Comparison of ENCODE assay signal across 2 cellular contexts in genomic region chr6:67412035-67412434, GRCh38.
TF ChIP-seq lines count a peak whose summit lies in the region.

No MANE protein-coding gene starts in this region.

TF ChIP-seq in HepG2, 621 proteins besides CTCF, POLR2A, EP300 and RAD21:
- no peak for TF ChIP-seq USF2 (IDR thresholded peaks at IDR 0.05; ENCODE audit: low read depth, low read length)
- TF ChIP-seq USF2 (CRISPR knock-in tag; IDR thresholded peaks at IDR 0.05; ENCODE audit: borderline replicate concordance) = no peak
- TF ChIP-seq ARID2 (CRISPR knock-in tag; IDR thresholded peaks at IDR 0.05; ENCODE audit: borderline replicate concordance) = no peak
- no peak for TF ChIP-seq RXRB (CRISPR knock-in tag; IDR thresholded peaks at IDR 0.05; ENCODE audit: borderline replicate concordance)
- no peak for TF ChIP-seq ZNF713 (CRISPR knock-in tag; IDR thresholded peaks at IDR 0.05)
- TF ChIP-seq NFE2 (CRISPR knock-in tag; IDR thresholded peaks at IDR 0.05) = no peak
- TF ChIP-seq KAT2B (IDR thresholded peaks at IDR 0.05; ENCODE audit: borderline replicate concordance, low read depth, low read length) = no peak
- TF ChIP-seq MEIS1 (CRISPR knock-in tag; IDR thresholded peaks at IDR 0.05; ENCODE audit: borderline replicate concordance) = no peak
- TF ChIP-seq PREB (CRISPR knock-in tag; IDR thresholded peaks at IDR 0.05) = no peak
- no peak for TF ChIP-seq TAF15 (IDR thresholded peaks at IDR 0.05; ENCODE audit: low read depth, low read length, poor library complexity, severe bottlenecking)
- no peak for TF ChIP-seq HINFP (CRISPR knock-in tag; IDR thresholded peaks at IDR 0.05; ENCODE audit: low read depth)
- no peak for TF ChIP-seq ZNF441 (CRISPR knock-in tag; IDR thresholded peaks at IDR 0.05; ENCODE audit: borderline replicate concordance)
- no peak for TF ChIP-seq ZNF282 (IDR thresholded peaks at IDR 0.05; ENCODE audit: partially characterized antibody)
- TF ChIP-seq GABPA (IDR thresholded peaks at IDR 0.05; ENCODE audit: low read depth, low read length) = no peak
- TF ChIP-seq GABPA (CRISPR knock-in tag; IDR thresholded peaks at IDR 0.05; ENCODE audit: low read depth) = no peak
- no peak for TF ChIP-seq GATAD1 (CRISPR knock-in tag; IDR thresholded peaks at IDR 0.05)
- TF ChIP-seq ZNF280B (CRISPR knock-in tag; IDR thresholded peaks at IDR 0.05; ENCODE audit: borderline replicate concordance) = no peak
- TF ChIP-seq ZHX1 (CRISPR knock-in tag; IDR thresholded peaks at IDR 0.05; ENCODE audit: low read depth) = no peak
- TF ChIP-seq ZNF30 (CRISPR knock-in tag; IDR thresholded peaks at IDR 0.05) = no peak

TF ChIP-seq in K562, 482 proteins besides CTCF, POLR2A, EP300 and RAD21:
- TF ChIP-seq POLR2H (tag; IDR thresholded peaks at IDR 0.05; ENCODE audit: low read depth) (no peak), POLR2AphosphoS5 (IDR thresholded peaks at IDR 0.05; ENCODE audit: control insufficient read depth, insufficient read depth, low read depth, low read length) (no peak), SNIP1 (IDR thresholded peaks at IDR 0.05; ENCODE audit: low read depth) (no peak)
